Comparison of ENCODE assay signal across 20 cellular contexts in genomic region chr16:74582984-74583383, GRCh38. TPM values are rescaled to one million over a fixed set of nuclear protein-coding genes. Genes with fewer than 3 reads are reported as not detected.
DNase-seq lines count a peak whose midpoint lies in the region; ATAC-seq and TF ChIP-seq lines count a peak whose summit lies in the region.
"Had no signal": no experiment of that assay in that cellular context is flagged by ENCODE, and none has a peak within 500 bp of the region (broad histone marks: within the 10 kb centered on the region; RNA-seq: fewer than 3 reads in every experiment).

No MANE protein-coding gene starts in this region.

- RAD21 ChIA-PET in HCT116 (lab: Charles Lee; ENCODE audit: low non-redundant PET in 1 of 2, low total read pairs in 2 of 2, uncharacterized antibody in 2 of 2, unreplicated experiment in 2 of 2): no interaction called here

- H3K27me3 ChIP-seq in HCT116 (ENCODE audit: insufficient read depth, low read length): no peaks in the 10 kb centered on the region

- H4K20me1 ChIP-seq in HCT116 (ENCODE audit: insufficient read depth): peaks cover 6% of the 10 kb centered on the region; the same call in 1 of the 2 replicates

- H3K9ac ChIP-seq in HCT116 (ENCODE audit: low read length): no peak overlapping the region

- H3K27me3 Mint-ChIP-seq in activated CD4-positive, alpha-beta T cell treated with anti-CD3 and anti-CD28 coated beads for 36 hours: no peaks in the 10 kb centered on the region
- no peaks in the 10 kb centered on the region for H3K27me3 Mint-ChIP-seq in chondrocyte (ENCODE audit: low read depth)
- no peaks in the 10 kb centered on the region for H3K27me3 Mint-ChIP-seq in progenitor cell of endocrine pancreas

- DNase-seq in activated CD4-positive, alpha-beta T cell treated with anti-CD3 and anti-CD28 coated beads for 36 hours: no peak
- no peak for DNase-seq in activated CD4-positive, alpha-beta T cell treated with anti-CD3 and anti-CD28 coated beads, Interleukin-2, amount 50 U/mL, for 4 hours
- no peak for DNase-seq in HCT116 (ENCODE audit: low read depth, low spot score)
- no peak for DNase-seq in chondrocyte (ENCODE audit: low spot score)
- DNase-seq in progenitor cell of endocrine pancreas (ENCODE audit: low spot score, unreplicated experiment): no peak
- no peak for DNase-seq in ACHN
- DNase-seq in SKM-1 treated with dmso at 0.1 percent for 144 hours (lab: John Stamatoyannopoulos, UW; ENCODE audit: unreplicated experiment): no peak
- DNase-seq: 8988T; activated naive CD4-positive, alpha-beta T cell treated with anti-CD3 and anti-CD28 coated beads for 36 hours; cerebellar nuclear complex; DMS 273 treated with DMSO at 0.1 percent for 48 hours; effector CD4-positive, alpha-beta T cell; MV-4-11; NCI-H1694; retina; Right ventricle myocardium superior; stimulated activated CD4-positive, alpha-beta T cell treated with anti-CD3 and anti-CD28 coated beads, Interleukin-12 subunit alpha, Interleukin-12 subunit beta, amount 100 ng/mL, for 4 hours; substantia nigra had no signal

- BruUV-seq in HCT116 (replicated peaks; lab: Mats Ljungman, UMichigan): no TSS peak

- CTCF ChIA-PET in activated CD4-positive, alpha-beta T cell treated with anti-CD3 and anti-CD28 coated beads for 36 hours (lab: Charles Lee): interaction anchor here (0.9 to 1.3 kb wide), 2 partner anchors 10 to 13 kb away, joined by 3 read pairs; no protein-coding TSS in a partner anchor
- CTCF ChIA-PET in HCT116 (lab: Charles Lee): no interaction called here

- intact Hi-C loops in activated CD4-positive, alpha-beta T cell treated with anti-CD3 and anti-CD28 coated beads for 36 hours (cut with DNase I, micrococcal nuclease): no loop called here
- intact Hi-C loops in HCT116 (cut with micrococcal nuclease): no loop called here

- peaks cover 73% of the 10 kb centered on the region for H3K4me1 Mint-ChIP-seq in activated CD4-positive, alpha-beta T cell treated with anti-CD3 and anti-CD28 coated beads for 36 hours
- peaks cover 52% of the 10 kb centered on the region for H3K4me1 Mint-ChIP-seq in chondrocyte (ENCODE audit: low read depth)
- peaks cover 28% of the 10 kb centered on the region for H3K4me1 Mint-ChIP-seq in progenitor cell of endocrine pancreas (ENCODE audit: low read depth)

- H3K4me3 Mint-ChIP-seq in activated CD4-positive, alpha-beta T cell treated with anti-CD3 and anti-CD28 coated beads for 36 hours: no peak overlapping the region
- H3K4me3 Mint-ChIP-seq in chondrocyte (ENCODE audit: unreplicated experiment): no peak overlapping the region
- no peak overlapping the region for H3K4me3 Mint-ChIP-seq in progenitor cell of endocrine pancreas (ENCODE audit: low read depth)
- H3K4me3 Mint-ChIP-seq: activated naive CD4-positive, alpha-beta T cell treated with anti-CD3 and anti-CD28 coated beads for 36 hours had no signal

- H3K4me1 ChIP-seq in HCT116 (ENCODE audit: control insufficient read depth in 1 of 2, insufficient read depth in 2 of 2, low read length in 2 of 2): peaks cover 80 to 83% of the 10 kb centered on the region in 2 experiments

- no peaks in the 10 kb centered on the region for H3K9me2 ChIP-seq in HCT116 (ENCODE audit: insufficient read depth)

- peaks cover 13% of the 10 kb centered on the region for H3K36me3 Mint-ChIP-seq in activated CD4-positive, alpha-beta T cell treated with anti-CD3 and anti-CD28 coated beads for 36 hours (ENCODE audit: low read depth)
- H3K36me3 Mint-ChIP-seq in chondrocyte (ENCODE audit: low read depth): no peaks in the 10 kb centered on the region
- H3K36me3 Mint-ChIP-seq in progenitor cell of endocrine pancreas (ENCODE audit: insufficient read depth): peaks cover 10% of the 10 kb centered on the region

- peaks cover 93% of the 10 kb centered on the region for H3K79me2 ChIP-seq in HCT116 (ENCODE audit: insufficient read depth, low read length)

- no peak for TF ChIP-seq RAD21 in HCT116 (IDR thresholded peaks at IDR 0.05; ENCODE audit: low read depth)

- H3K9me3 ChIP-seq in HCT116 (ENCODE audit: control insufficient read depth in 1 of 2, insufficient read depth in 1 of 2, low read depth in 1 of 2, low read length in 2 of 2): no peaks in the 10 kb centered on the region

- no peaks in the 10 kb centered on the region for H3K36me3 ChIP-seq in HCT116 (ENCODE audit: control insufficient read depth in 1 of 2, insufficient read depth in 2 of 2, low read length in 2 of 2)

- POLR2A ChIA-PET in activated CD4-positive, alpha-beta T cell treated with anti-CD3 and anti-CD28 coated beads for 36 hours (lab: Charles Lee): no interaction called here
- POLR2A ChIA-PET in HCT116 (lab: Charles Lee): no interaction called here

- in situ Hi-C loops in ACHN (cut with HindIII; ENCODE audit: low pct_ligation_motif_present, low pct_unique_long_range_greater_than_20kb, low sequenced_read_pairs): no loop called here

- TF ChIP-seq CTCF in HCT116 (IDR thresholded peaks at IDR 0.05 in 2 of 3, conservative IDR thresholded peaks at IDR 0.05 in 1 of 3; ENCODE audit: borderline replicate concordance in 1 of 3, insufficient read depth in 1 of 3, low read depth in 2 of 3, low read length in 2 of 3) (no peak), chondrocyte (IDR thresholded peaks at IDR 0.05) (no peak), progenitor cell of endocrine pancreas (IDR thresholded peaks at IDR 0.05; ENCODE audit: unreplicated experiment) (no peak)

- H3K4me3 ChIP-seq in HCT116 (replicated peaks in 1 of 2; ENCODE audit: low read depth in 1 of 2, low read length in 2 of 2): no peak overlapping the region

- H3K27ac Mint-ChIP-seq in activated CD4-positive, alpha-beta T cell treated with anti-CD3 and anti-CD28 coated beads for 36 hours: peak overlapping the region; percentile 16
- peak overlapping the region; percentile 80 for H3K27ac Mint-ChIP-seq in chondrocyte (ENCODE audit: unreplicated experiment)
- peak overlapping the region; percentile 77 for H3K27ac Mint-ChIP-seq in progenitor cell of endocrine pancreas
- H3K27ac Mint-ChIP-seq: activated naive CD4-positive, alpha-beta T cell treated with anti-CD3 and anti-CD28 coated beads for 36 hours had no signal

- H2AFZ ChIP-seq in HCT116 (ENCODE audit: low read depth, low read length, poor library complexity, severe bottlenecking): no peak overlapping the region

- no peaks in the 10 kb centered on the region for H3K9me3 Mint-ChIP-seq in activated CD4-positive, alpha-beta T cell treated with anti-CD3 and anti-CD28 coated beads for 36 hours (ENCODE audit: low read depth)
- H3K9me3 Mint-ChIP-seq in chondrocyte (ENCODE audit: low read depth): no peaks in the 10 kb centered on the region
- H3K9me3 Mint-ChIP-seq in progenitor cell of endocrine pancreas (ENCODE audit: low read depth): peaks cover 5% of the 10 kb centered on the region
- H3K9me3 Mint-ChIP-seq: activated naive CD4-positive, alpha-beta T cell treated with anti-CD3 and anti-CD28 coated beads for 36 hours had no signal

- TF ChIP-seq POLR2A in HCT116 (IDR thresholded peaks at IDR 0.05; ENCODE audit: borderline replicate concordance, extremely low read depth, insufficient read depth, insufficient read length): no peak

- ATAC-seq in activated CD4-positive, alpha-beta T cell treated with anti-CD3 and anti-CD28 coated beads for 36 hours: no peak
- ATAC-seq in HCT116 (no peak), HG03571 (IDR thresholded peaks at IDR 0.05; ENCODE audit: unreplicated experiment) (no peak)
- ATAC-seq: esophagus mucosa had no signal

- peak overlapping the region; percentile 6 for H3K27ac ChIP-seq in HCT116 (ENCODE audit: low read depth, low read length)

- H3K4me2 ChIP-seq in HCT116 (ENCODE audit: low read length): 0 out of 2 replicates have a peak overlapping the region, but pooled peaks have one; percentile 8

TF ChIP-seq in HCT116, 20 proteins besides CTCF, POLR2A, EP300 and RAD21:
- TF ChIP-seq ZFX (IDR thresholded peaks at IDR 0.05) (no peak), SP1 (IDR thresholded peaks at IDR 0.05; ENCODE audit: low read depth) (no peak), REST (IDR thresholded peaks at IDR 0.05; ENCODE audit: low read depth) (no peak), EZH2 (IDR thresholded peaks at IDR 0.05) (no peak), EZH2phosphoT487 (IDR thresholded peaks at IDR 0.05; ENCODE audit: borderline replicate concordance) (no peak)

RNA-seq across cellular contexts. Expression of gene GLG1, which starts 23.9 kb away (rescaled TPM):
- total RNA-seq in activated CD4-positive, alpha-beta T cell treated with anti-CD3 and anti-CD28 coated beads for 36 hours: 10 to 100 TPM; 66.3 to 68.3 TPM
- 237 TPM for total RNA-seq in HCT116 (2021; ENCODE audit: unreplicated experiment)
- 152 and 162 TPM in 2 replicates for polyA plus RNA-seq in HCT116 (2012)
- total RNA-seq in chondrocyte: 241 to 277 TPM (median 276 TPM) in 3 replicates
- 170 and 173 TPM in 2 replicates for total RNA-seq in progenitor cell of endocrine pancreas

Comparison
In these comparisons a context has a peak if more than half of its experiments do, and no peak if none do; other contexts are left out.
1. H3K27ac Mint-ChIP-seq: peak in every context shown above with its lines; median percentile 80 in chondrocyte; 77 in progenitor cell of endocrine pancreas; 16 in activated CD4-positive, alpha-beta T cell treated with anti-CD3 and anti-CD28 coated beads for 36 hours.